Comparison of ENCODE assay signal across 22 cellular contexts in the genomic region with DNA sequence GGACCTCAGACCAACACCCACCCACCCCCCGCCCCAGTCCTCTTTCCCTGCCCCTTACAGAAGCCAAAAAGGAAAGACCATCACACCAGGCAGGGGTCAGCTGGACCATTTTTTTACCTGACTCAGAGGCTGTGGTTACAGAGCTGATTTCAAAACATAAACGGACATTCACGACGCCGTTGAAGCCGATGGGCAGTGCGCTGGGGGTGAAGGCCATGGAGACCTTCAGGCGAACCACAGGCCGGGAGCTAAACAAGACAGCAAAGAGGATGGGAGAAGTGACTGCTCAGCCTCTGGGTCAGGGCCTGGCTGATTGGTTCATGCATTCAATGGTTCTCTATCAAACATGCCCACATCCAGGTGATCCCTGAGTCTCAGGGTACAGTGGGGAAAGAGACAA. TPM values are rescaled to one million over a fixed set of nuclear protein-coding genes. Genes with fewer than 3 reads are reported as not detected.
"Had no signal": no experiment of that assay in that cellular context is flagged by ENCODE, and none has a peak within 500 bp of the region (broad histone marks: within the 10 kb centered on the region; RNA-seq: fewer than 3 reads in every experiment).

No MANE protein-coding gene starts in this region.

- H3K36me3 Mint-ChIP-seq: immature natural killer cell, memory B cell, mesothelial cell of epicardium had no signal

- H3K4me1 ChIP-seq: foreskin keratinocyte, left ventricle myocardium inferior, lower lobe of right lung, tibial artery, upper lobe of right lung, vagina had no signal

- H3K4me1 Mint-ChIP-seq: endodermal cell, mesothelial cell of epicardium, nephron had no signal

- H3K4me3 ChIP-seq: coronary artery, left ventricle myocardium inferior, lower lobe of right lung, ovary, smooth muscle cell, tibial artery, upper lobe of right lung, vagina had no signal

- ATAC-seq: foreskin keratinocyte, left cardiac atrium, lower lobe of right lung, right cardiac atrium, upper lobe of right lung had no signal

- H3K9me3 ChIP-seq: left ventricle myocardium inferior, lower lobe of right lung, ovary, tibial artery, upper lobe of right lung, vagina had no signal

- H3K27ac Mint-ChIP-seq: memory B cell, mesothelial cell of epicardium, nephron, progenitor cell of endocrine pancreas had no signal

- H3K4me3 Mint-ChIP-seq: endodermal cell, immature natural killer cell, memory B cell, mesothelial cell of epicardium, nephron had no signal

- H3K27me3 ChIP-seq: foreskin keratinocyte, ovary, upper lobe of right lung, vagina had no signal

- H3K36me3 ChIP-seq: left ventricle myocardium inferior, lower lobe of right lung, ovary, tibial artery, upper lobe of right lung, vagina had no signal

- H3K27ac ChIP-seq: coronary artery, foreskin keratinocyte, left ventricle myocardium inferior, lower lobe of right lung, ovary, tibial artery, upper lobe of right lung, vagina had no signal

- H3K9me3 Mint-ChIP-seq: endodermal cell, immature natural killer cell, memory B cell, mesothelial cell of epicardium, nephron had no signal

- DNase-seq: effector CD4-positive, alpha-beta T cell; endodermal cell; erythroblast; foreskin keratinocyte; immature natural killer cell; kidney; left cardiac atrium; left ventricle myocardium inferior; lower lobe of right lung; stimulated activated CD4-positive, alpha-beta T cell treated with anti-CD3 and anti-CD28 coated beads, Interleukin-2, amount 100 ng/mL, for 48 hours; stimulated activated naive CD4-positive, alpha-beta T cell treated with Interleukin-2 at 50 U/mL for 16 hours; tibial artery; upper lobe of right lung had no signal

RNA-seq across cellular contexts. Expression of a gene that starts 51.9 kb away (rescaled TPM):
- total RNA-seq: smooth muscle cell had no signal
